In genomic region chr13:112055417-112056206, GRCh38 we compare ENCODE assay signal across 17 cellular contexts. TPM values are rescaled to one million over a fixed set of nuclear protein-coding genes. Genes with fewer than 3 reads are reported as not detected.
DNase-seq lines count a peak whose midpoint lies in the region; ATAC-seq and TF ChIP-seq lines count a peak whose summit lies in the region.
"Had no signal": no experiment of that assay in that cellular context is flagged by ENCODE, and none has a peak within 500 bp of the region (broad histone marks: within the 10 kb centered on the region; RNA-seq: fewer than 3 reads in every experiment).

No MANE protein-coding gene starts in this region.

- peak overlapping the region; percentile 65 for H3K4me3 Mint-ChIP-seq in GM23338
- peak overlapping the region; percentile 84 to 94 (median 91) for H3K4me3 Mint-ChIP-seq in brain
- peak overlapping the region; percentile 51 to 70 (median 64) for H3K4me3 Mint-ChIP-seq in nephron
- peak overlapping the region in 1 of 8 donors; percentile 54 for H3K4me3 Mint-ChIP-seq in CD4-positive, alpha-beta memory T cell
- H3K4me3 Mint-ChIP-seq: CD4-positive, alpha-beta T cell had no signal

- no peak overlapping the region for H2AFZ ChIP-seq in GM23338
- H2AFZ ChIP-seq: GM23248 had no signal

- H3K9me2 ChIP-seq in GM23338 (ENCODE audit: insufficient read depth) = no peaks in the 10 kb centered on the region

- TF ChIP-seq CTCF in GM23338 (conservative IDR thresholded peaks at IDR 0.05; ENCODE audit: low read depth in 2 of 2) = no peak
- TF ChIP-seq CTCF in brain (conservative IDR thresholded peaks at IDR 0.05) = no peak
- TF ChIP-seq CTCF in nephron (IDR thresholded peaks at IDR 0.05; ENCODE audit: unreplicated experiment in 3 of 3) = no peak

- H3K4me1 Mint-ChIP-seq in GM23338 (peaks cover 43% of the 10 kb centered on the region), brain (peaks cover 46% of the 10 kb centered on the region), nephron (peaks cover 13% of the 10 kb centered on the region)
- peaks cover 3 to 9% (median 6%) of the 10 kb centered on the region in 4 donors for H3K4me1 Mint-ChIP-seq in CD4-positive, alpha-beta memory T cell

- peak overlapping the region; percentile 55 for H3K4me3 ChIP-seq in GM23338
- H3K4me3 ChIP-seq in CD4-positive, alpha-beta memory T cell (ENCODE audit: low read length in 2 of 2) = no peak overlapping the region
- H3K4me3 ChIP-seq: GM23248, psoas muscle had no signal

- peaks cover 27% of the 10 kb centered on the region for H4K20me1 ChIP-seq in GM23338 (replicated peaks; ENCODE audit: insufficient read depth)

- H3K4me1 ChIP-seq in GM23338 (ENCODE audit: insufficient read depth) = peaks cover 47% of the 10 kb centered on the region
- no peaks in the 10 kb centered on the region for H3K4me1 ChIP-seq in CD4-positive, alpha-beta memory T cell (ENCODE audit: insufficient read depth, low read length)
- H3K4me1 ChIP-seq: psoas muscle had no signal

- intact Hi-C loops in CD4-positive, alpha-beta memory T cell (cut with micrococcal nuclease) = no loop called here

- no peaks in the 10 kb centered on the region for H3K79me2 ChIP-seq in GM23338 (replicated peaks; ENCODE audit: insufficient read depth)

- H3K27ac Mint-ChIP-seq in GM23338 (no peak overlapping the region), brain (peak overlapping the region in 3 of 5 experiments; percentile 34 to 95 (median 75)), nephron (no peak overlapping the region)
- H3K27ac Mint-ChIP-seq in CD4-positive, alpha-beta memory T cell = peak overlapping the region in 1 of 7 donors; percentile 44
- H3K27ac Mint-ChIP-seq: CD4-positive, alpha-beta T cell had no signal

- POLR2A ChIA-PET in CD4-positive, alpha-beta memory T cell (lab: Charles Lee; ENCODE audit: partially characterized antibody) = no interaction called here

- H3K27me3 ChIP-seq in GM23338 (ENCODE audit: insufficient read depth) = peaks cover 100% of the 10 kb centered on the region
- peaks cover 29% of the 10 kb centered on the region for H3K27me3 ChIP-seq in CD4-positive, alpha-beta memory T cell (ENCODE audit: insufficient read depth, low read length)

- CTCF ChIA-PET in CD4-positive, alpha-beta memory T cell (lab: Charles Lee; ENCODE audit: partially characterized antibody) = no interaction called here

- peaks cover 3% of the 10 kb centered on the region; the same call in 1 of the 3 replicates for H3K9me3 Mint-ChIP-seq in GM23338
- peaks cover 3 to 9% (median 5%) of the 10 kb centered on the region in 5 experiments for H3K9me3 Mint-ChIP-seq in brain
- peaks cover 7% of the 10 kb centered on the region for H3K9me3 Mint-ChIP-seq in nephron
- peaks cover 0 to 24% (median 9%) of the 10 kb centered on the region in 8 donors for H3K9me3 Mint-ChIP-seq in CD4-positive, alpha-beta memory T cell
- H3K9me3 Mint-ChIP-seq: CD4-positive, alpha-beta T cell had no signal

- no peak overlapping the region for H3K27ac ChIP-seq in GM23338 (ENCODE audit: low read depth)
- no peak overlapping the region for H3K27ac ChIP-seq in CD4-positive, alpha-beta memory T cell (ENCODE audit: low read depth, low read length)
- H3K27ac ChIP-seq: GM23248, psoas muscle had no signal

- ATAC-seq in GM23338 (peak; percentile 10), HG03442 (IDR thresholded peaks at IDR 0.05; ENCODE audit: unreplicated experiment) (no peak)
- ATAC-seq: left ventricle myocardium superior, psoas muscle had no signal

- DNase-seq in NCI-H748 (lab: John Stamatoyannopoulos, UW; ENCODE audit: unreplicated experiment) (peak; percentile 69), NCI-H748 treated with DMSO at 0.1 percent for 48 hours (lab: John Stamatoyannopoulos, UW) (no peak), GM23338 (ENCODE audit: low spot score) (peak; percentile 56)
- no peak for DNase-seq in activated effector memory CD4-positive, alpha-beta T cell treated with Interleukin-2 at 50 U/mL for 16 hours
- DNase-seq in CD4-positive, alpha-beta memory T cell = no peak
- DNase-seq: CD4-positive, alpha-beta T cell; EL; GM23248; hippocampal formation; left ventricle myocardium superior; psoas muscle; SHP77; T1000 had no signal

- no peaks in the 10 kb centered on the region for H3K36me3 ChIP-seq in GM23338 (ENCODE audit: insufficient read depth)
- no peaks in the 10 kb centered on the region for H3K36me3 ChIP-seq in CD4-positive, alpha-beta memory T cell (ENCODE audit: insufficient read depth, low read length)

- peaks cover 18% of the 10 kb centered on the region for H3F3A ChIP-seq in GM23338 (replicated peaks; ENCODE audit: low read depth)

- H3K27me3 Mint-ChIP-seq in GM23338 (ENCODE audit: insufficient read depth, low read depth, poor library complexity) (peaks cover 95% of the 10 kb centered on the region), brain (peaks cover 66% of the 10 kb centered on the region), nephron (ENCODE audit: low read depth) (peaks cover 100% of the 10 kb centered on the region)
- peaks cover 53 to 54% of the 10 kb centered on the region in 2 donors for H3K27me3 Mint-ChIP-seq in CD4-positive, alpha-beta memory T cell

- H3K36me3 Mint-ChIP-seq in GM23338 (ENCODE audit: low read depth) = no peaks in the 10 kb centered on the region; the same call in 2 of the 3 replicates
- H3K36me3 Mint-ChIP-seq in brain = peaks cover 4% of the 10 kb centered on the region
- H3K36me3 Mint-ChIP-seq in nephron (ENCODE audit: low read depth) = no peaks in the 10 kb centered on the region
- H3K36me3 Mint-ChIP-seq in CD4-positive, alpha-beta memory T cell = peaks cover 0 to 1% of the 10 kb centered on the region in 2 donors

- no peaks in the 10 kb centered on the region for H3K9me3 ChIP-seq in CD4-positive, alpha-beta memory T cell (ENCODE audit: control insufficient read depth in 1 of 2, low read length in 2 of 2)
- H3K9me3 ChIP-seq: psoas muscle had no signal

- peak overlapping the region; percentile 82 for H3K4me2 ChIP-seq in GM23338

TF ChIP-seq in GM23338, 12 proteins besides CTCF, POLR2A, EP300 and RAD21:
- TF ChIP-seq EZH2phosphoT487 (IDR thresholded peaks at IDR 0.05; ENCODE audit: unreplicated experiment) (peak; percentile 77), ZNF462 (CRISPR knock-in tag; IDR thresholded peaks at IDR 0.05) (no peak)
TF ChIP-seq in GM23338: peak in this region for 1.

RNA-seq across cellular contexts. Expression of gene SOX1, which starts 11.3 kb away (rescaled TPM):
- total RNA-seq in GM23338 (2014; rRNA removed; shearing (Covaris generic)) = 0.04 and 0.17 TPM in 2 replicates
- 0.10 TPM in 1 of 2 replicates, not detected in the other for polyA plus RNA-seq in GM23338 (2016; fragmentation: Nextera tagmentation; extraction: Ambion mirVana)
- polyA plus RNA-seq in brain (ENCODE audit: insufficient read depth, low read depth, low replicate concordance) = 98.5 TPM
- total RNA-seq in CD4-positive, alpha-beta memory T cell = not detected
- not detected for polyA plus RNA-seq in CD4-positive, alpha-beta memory T cell
- total RNA-seq: CD4-positive, alpha-beta T cell; GM23248; left ventricle myocardium superior; M059J; psoas muscle had no signal
- polyA plus RNA-seq: GM23248, psoas muscle had no signal

Comparison
In these comparisons a context has a peak if more than half of its experiments do, and no peak if none do; other contexts are left out.
1. DNase-seq: peak in NCI-H748 (single experiment) and GM23338 (single experiment); none in NCI-H748 treated with DMSO at 0.1 percent for 48 hours (single experiment), activated effector memory CD4-positive, alpha-beta T cell treated with Interleukin-2 at 50 U/mL for 16 hours (single experiment) and CD4-positive, alpha-beta memory T cell (0 of 5).
2. H3K27ac Mint-ChIP-seq: peak in brain (3 of 5); none in GM23338 (single experiment) and nephron (0 of 3).
3. RNA of gene SOX1, which starts 11.3 kb away (polyA plus RNA-seq): 98.5 TPM in brain (single experiment); 0.10 TPM in GM23338 and not detected in CD4-positive, alpha-beta memory T cell; every median in the first group is over 10 times any median in the second.